26 cellular contexts compared by ENCODE assay signal in genomic region chr2:79210274-79210917, GRCh38. TPM values are rescaled to one million over a fixed set of nuclear protein-coding genes. Genes with fewer than 3 reads are reported as not detected.
"Had no signal": no experiment of that assay in that cellular context is flagged by ENCODE, and none has a peak within 500 bp of the region (broad histone marks: within the 10 kb centered on the region; RNA-seq: fewer than 3 reads in every experiment).

No MANE protein-coding gene starts in this region.

- H3K9ac ChIP-seq: SK-N-SH had no signal

- ATAC-seq: Panc1, PC-3 had no signal

- DNase-seq: KBM-7, MV-4-11, NCI-H1048, NCI-H1105, NCI-H1417, NCI-H1436 treated with DMSO at 0.1 percent for 48 hours, NCI-H1694, NCI-H187 treated with DMSO at 0.1 percent for 48 hours, NCI-H2029 treated with DMSO at 0.1 percent for 48 hours, NCI-H2171, NCI-H226, NCI-H446, NCI-H510A, NCI-H524 treated with DMSO at 0.1 percent for 48 hours, NCI-H69, NCI-H774, PC-3, SHP77, SK-N-SH had no signal

- H3K9me3 ChIP-seq: SK-N-SH had no signal

- H3K4me2 ChIP-seq: SK-N-SH had no signal

- H3K27ac ChIP-seq: RWPE1 had no signal

RNA-seq across cellular contexts. Expression of gene REG3A, which starts 50.8 kb away (rescaled TPM):
- total RNA-seq: HT-29, LHCN-M2, MCF 10A, OCI-LY7, PC-3, SK-MEL-5 had no signal
- polyA plus RNA-seq: SK-N-SH had no signal
